ENCODE assay signal across 8 cellular contexts in the genomic region with DNA sequence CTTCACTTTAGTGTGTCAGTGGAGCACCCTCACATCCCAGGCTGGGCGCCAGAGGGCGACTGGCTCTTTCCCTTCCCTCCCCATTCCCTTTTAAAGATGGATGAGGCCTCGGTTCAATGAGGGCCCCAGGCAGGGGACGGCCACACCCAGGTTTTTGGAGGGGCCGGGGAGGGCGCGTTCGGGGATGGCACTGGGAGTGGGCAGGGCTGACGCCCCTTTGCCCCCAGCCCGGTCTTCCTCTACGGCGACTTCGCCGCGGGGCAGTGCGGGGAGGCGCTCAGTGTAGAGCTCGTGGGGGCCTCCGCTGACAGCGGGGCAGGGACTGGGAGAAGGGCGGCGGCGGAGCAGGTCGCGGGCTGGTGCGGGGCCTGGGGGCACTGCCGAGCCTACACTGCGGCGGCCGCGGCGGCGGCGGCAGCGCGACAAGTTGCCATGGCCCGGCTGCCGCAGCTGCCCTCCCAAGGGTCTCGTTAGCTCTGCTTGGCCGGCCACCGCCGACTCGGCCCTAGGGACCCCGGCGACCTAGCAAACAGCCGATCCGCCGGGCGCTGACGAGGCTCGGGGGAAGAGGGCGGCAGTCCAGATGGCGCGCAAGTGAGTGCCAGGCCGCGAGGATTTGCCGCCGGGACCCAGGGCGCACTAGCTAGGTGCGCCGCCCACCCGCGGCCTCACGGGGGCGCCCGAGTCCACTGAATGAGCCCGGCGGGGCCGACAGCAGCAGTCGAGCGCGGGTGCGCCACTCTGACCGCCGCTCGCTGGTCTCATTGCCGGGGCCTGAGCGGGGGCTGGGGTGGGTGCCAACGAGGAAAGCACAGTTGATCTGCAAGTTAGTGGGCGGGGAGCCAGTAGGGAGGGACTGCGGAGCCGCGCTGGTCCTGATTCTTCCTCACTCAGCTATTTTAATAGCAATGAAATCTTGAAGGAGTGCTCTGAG.
A peak's percentile ranks its signal among the peaks of the same experiment; 100 is the strongest.
DNase-seq lines count a peak whose midpoint lies in the region; ATAC-seq and TF ChIP-seq lines count a peak whose summit lies in the region.

No MANE protein-coding gene starts in this region.

- H3K27me3 ChIP-seq in fibroblast of lung (ENCODE audit: control insufficient read depth, insufficient read depth, low read length) = no peaks in the 10 kb centered on the region

- peaks cover 0 to 6% (median 4%) of the 10 kb centered on the region in 3 donors for H3K4me1 Mint-ChIP-seq in naive B cell

- no peaks in the 10 kb centered on the region for H4K20me1 ChIP-seq in fibroblast of lung (ENCODE audit: control insufficient read depth, extremely low read depth, insufficient read depth, low read length)

- no peaks in the 10 kb centered on the region for H3K36me3 Mint-ChIP-seq in naive B cell

- peaks cover 0 to 2% (median 0%) of the 10 kb centered on the region in 7 donors for H3K9me3 Mint-ChIP-seq in naive B cell

- H3K27me3 Mint-ChIP-seq in naive B cell = peaks cover 26 to 46% (median 40%) of the 10 kb centered on the region in 3 donors

- peak; percentile 89 for ATAC-seq in GM21576 (IDR thresholded peaks at IDR 0.05; ENCODE audit: unreplicated experiment)
- peak; percentile 87 to 91 for ATAC-seq in naive B cell (ENCODE audit: low read depth in 2 of 2)

- DNase-seq in DMS53 (lab: John Stamatoyannopoulos, UW) (peak; percentile 84), HuH-7.5 (ENCODE audit: low spot score) (peak; percentile 61), activated T-helper 1 cell treated with Interleukin-2 at 50 U/mL for 16 hours (ENCODE audit: low read depth) (peak; percentile 72), fibroblast of lung (ENCODE audit: low read depth in 2 of 2) (peak; percentile 83 to 90), naive B cell (peak; percentile 72)
- peak; percentile 50 to 71 for DNase-seq in stimulated activated CD8-positive, alpha-beta memory T cell treated with anti-CD3 and anti-CD28 coated beads, Interleukin-7, amount 100 ng/mL, for 4 hours (ENCODE audit: low read depth in 2 of 2)

- H3K27ac Mint-ChIP-seq in naive B cell = no peak overlapping the region

- peak overlapping the region; percentile 77 for H3K9ac ChIP-seq in fibroblast of lung (ENCODE audit: insufficient read depth, low read length)

- H3K36me3 ChIP-seq in fibroblast of lung (ENCODE audit: control insufficient read depth, insufficient read depth, low read length) = no peaks in the 10 kb centered on the region

- peak; percentile 78 to 86 for TF ChIP-seq CTCF in fibroblast of lung (conservative IDR thresholded peaks at IDR 0.05 in 1 of 2, IDR thresholded peaks at IDR 0.05 in 1 of 2; ENCODE audit: low read depth in 1 of 2, low read length in 2 of 2)

- H2AFZ ChIP-seq in fibroblast of lung (ENCODE audit: low read length) = peak overlapping the region; percentile 89

- peak overlapping the region; percentile 80 for H3K4me2 ChIP-seq in fibroblast of lung (ENCODE audit: extremely low read depth, insufficient read depth, low read length)

- H3K4me3 Mint-ChIP-seq in naive B cell = peak overlapping the region; percentile 61 to 87 (median 78)

- no peaks in the 10 kb centered on the region for H3K79me2 ChIP-seq in fibroblast of lung (ENCODE audit: control insufficient read depth, insufficient read depth, low read length)

- H3K9me3 ChIP-seq in fibroblast of lung (ENCODE audit: control insufficient read depth, insufficient read depth, low read depth, low read length) = no peaks in the 10 kb centered on the region

- H3K4me1 ChIP-seq in fibroblast of lung (ENCODE audit: control insufficient read depth, extremely low read depth, insufficient read depth, low read length) = no peaks in the 10 kb centered on the region

- peak overlapping the region; percentile 48 to 70 (median 62) for H3K4me3 ChIP-seq in fibroblast of lung (replicated peaks in 1 of 4; ENCODE audit: control extremely low read depth in 1 of 4, insufficient read depth in 1 of 4, low read depth in 3 of 4, low read length in 4 of 4)

- peak overlapping the region; percentile 73 for H3K27ac ChIP-seq in fibroblast of lung (ENCODE audit: insufficient read depth, low read length)

TF ChIP-seq in PFSK-1, 5 proteins besides CTCF, POLR2A, EP300 and RAD21:
- TF ChIP-seq TAF1 (IDR thresholded peaks at IDR 0.05; ENCODE audit: borderline replicate concordance, insufficient read depth, low read length) (0 out of 2 replicates have a peak, but pooled peaks have one; percentile 9), POLR2AphosphoS5 (IDR thresholded peaks at IDR 0.05; ENCODE audit: low read depth, low read length) (no peak)

Comparison
In these comparisons a context has a peak if more than half of its experiments do, and no peak if none do; other contexts are left out.
1. Peak in every context shown above with its lines: DNase-seq, ATAC-seq, H3K4me3 ChIP-seq and H3K27ac ChIP-seq.